Comparison of ENCODE assay signal across 8 cellular contexts in the genomic region with DNA sequence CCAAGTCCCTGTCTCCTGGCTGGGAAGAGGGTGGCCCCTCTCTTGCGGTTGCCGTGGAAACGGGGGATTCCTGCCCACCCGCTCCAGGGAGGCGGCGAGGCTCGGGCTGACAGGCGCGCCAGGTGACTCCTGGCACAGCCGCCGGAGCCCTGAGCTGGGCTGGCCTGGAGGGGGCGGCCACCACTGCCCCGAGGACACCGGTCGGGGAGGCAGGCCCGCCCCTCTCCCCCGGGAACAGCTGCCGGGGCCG.
DNase-seq lines count a peak whose midpoint lies in the region; ATAC-seq and TF ChIP-seq lines count a peak whose summit lies in the region.

No MANE protein-coding gene starts in this region.

- H3K27ac ChIP-seq in AG04450 (ENCODE audit: low read depth, low read length) (no peak overlapping the region), stomach (peak overlapping the region; percentile 84 to 96 (median 95))

- TF ChIP-seq POLR2A in stomach (IDR thresholded peaks at IDR 0.05) = no peak

- H3K4me3 ChIP-seq in AG04450 (ENCODE audit: low read depth, low read length) (peak overlapping the region; percentile 69), iPS-18c (ENCODE audit: insufficient read depth, low read depth, low read length) (peak overlapping the region; percentile 67), stomach (peak overlapping the region; percentile 69 to 78 (median 74))

- H3K27ac Mint-ChIP-seq in activated naive CD8-positive, alpha-beta T cell treated with anti-CD3 and anti-CD28 coated beads, Interleukin-2, amount 50 U/mL, for 24 hours = peak overlapping the region; percentile 65

- no peak for TF ChIP-seq CTCF in AG04450 (IDR thresholded peaks at IDR 0.05; ENCODE audit: low read depth, low read length)
- no peak for TF ChIP-seq CTCF in stomach (IDR thresholded peaks at IDR 0.05)

- H3K9me3 ChIP-seq in AG04450 (ENCODE audit: control insufficient read depth, insufficient read depth, low read length) (peaks cover 4% of the 10 kb centered on the region; the same call in 1 of the 2 replicates), iPS-18c (ENCODE audit: control insufficient read depth, insufficient read depth, low read length) (no peaks in the 10 kb centered on the region), stomach (no peaks in the 10 kb centered on the region)

- ATAC-seq in HG02759 (IDR thresholded peaks at IDR 0.05; ENCODE audit: unreplicated experiment) (peak; percentile 26), HG03175 (IDR thresholded peaks at IDR 0.05; ENCODE audit: unreplicated experiment) (no peak)
- peak; percentile 2 for ATAC-seq in activated naive CD8-positive, alpha-beta T cell treated with anti-CD3 and anti-CD28 coated beads, Interleukin-2, amount 50 U/mL, for 24 hours

- no peaks in the 10 kb centered on the region for H3K36me3 Mint-ChIP-seq in activated naive CD8-positive, alpha-beta T cell treated with anti-CD3 and anti-CD28 coated beads, Interleukin-2, amount 50 U/mL, for 24 hours (ENCODE audit: low read depth)

- CTCF ChIA-PET in AG04450 (lab: Charles Lee) = interaction anchor here (1.2 kb wide), 1 partner anchor 14 kb away, joined by 3 read pairs; no protein-coding TSS in a partner anchor

- no peaks in the 10 kb centered on the region for H3K9me3 Mint-ChIP-seq in activated naive CD8-positive, alpha-beta T cell treated with anti-CD3 and anti-CD28 coated beads, Interleukin-2, amount 50 U/mL, for 24 hours

- H3K4me3 Mint-ChIP-seq in activated naive CD8-positive, alpha-beta T cell treated with anti-CD3 and anti-CD28 coated beads, Interleukin-2, amount 50 U/mL, for 24 hours = peak overlapping the region; percentile 81

- H3K27me3 ChIP-seq in AG04450 (ENCODE audit: control insufficient read depth, insufficient read depth, low read length) (no peaks in the 10 kb centered on the region), stomach (no peaks in the 10 kb centered on the region)

- no peak for DNase-seq in AG04450 (ENCODE audit: low read depth, low spot score)
- DNase-seq in activated naive CD8-positive, alpha-beta T cell treated with anti-CD3 and anti-CD28 coated beads, Interleukin-2, amount 50 U/mL, for 24 hours = no peak
- DNase-seq in stomach = no peak
- DNase-seq in medulla oblongata (ENCODE audit: extremely low spot score) = no peak
- DNase-seq in DMS79 (lab: John Stamatoyannopoulos, UW) = no peak

- peaks cover 60 to 90% (median 84%) of the 10 kb centered on the region in 4 donors for H3K4me1 ChIP-seq in stomach

- no peaks in the 10 kb centered on the region for H3K27me3 Mint-ChIP-seq in activated naive CD8-positive, alpha-beta T cell treated with anti-CD3 and anti-CD28 coated beads, Interleukin-2, amount 50 U/mL, for 24 hours

- H3K4me1 Mint-ChIP-seq in activated naive CD8-positive, alpha-beta T cell treated with anti-CD3 and anti-CD28 coated beads, Interleukin-2, amount 50 U/mL, for 24 hours = peaks cover 37% of the 10 kb centered on the region

- intact Hi-C loops in stomach (cut with DNase I; ENCODE audit: low total_unique reads) = no loop called here

- no peaks in the 10 kb centered on the region for H3K36me3 ChIP-seq in stomach

- no peak for TF ChIP-seq EP300 in stomach (IDR thresholded peaks at IDR 0.05)

- WGBS in stomach, 5 donors = 0 to 1% (median 0%) methylated on average over 8 to 19 of the region's 19 CpGs

- POLR2A ChIA-PET in AG04450 (lab: Yijun Ruan, JAX) = no interaction called here
